ENCODE assay signal across 22 cellular contexts in genomic region chr7:5584091-5584490, GRCh38. TPM values are rescaled to one million over a fixed set of nuclear protein-coding genes. Genes with fewer than 3 reads are reported as not detected.
DNase-seq lines count a peak whose midpoint lies in the region; ATAC-seq, FAIRE-seq and TF ChIP-seq lines count a peak whose summit lies in the region.
"Had no signal": no experiment of that assay in that cellular context is flagged by ENCODE, and none has a peak within 500 bp of the region (broad histone marks: within the 10 kb centered on the region; RNA-seq: fewer than 3 reads in every experiment).

No MANE protein-coding gene starts in this region.

- H2BK20ac ChIP-seq in H1 (ENCODE audit: low read length) = no peak overlapping the region

- no peak for FAIRE-seq in H1 (lab: Jason Lieb, UNC)
- FAIRE-seq: GM12892 had no signal

- H3K79me2 ChIP-seq in H1 (ENCODE audit: control insufficient read depth in 1 of 2, insufficient read depth in 2 of 2, low read length in 2 of 2) = no peaks in the 10 kb centered on the region
- H3K79me2 ChIP-seq in smooth muscle cell (ENCODE audit: low read depth) = no peaks in the 10 kb centered on the region

- no peak overlapping the region for H3K4me3 ChIP-seq in H1 (ENCODE audit: extremely low read depth in 1 of 4, insufficient read depth in 2 of 4, low read depth in 3 of 4, low read length in 4 of 4)
- H3K4me3 ChIP-seq in mesenchymal stem cell (ENCODE audit: insufficient read depth in 1 of 2, low read depth in 1 of 2, low read length in 2 of 2) = no peak overlapping the region
- no peak overlapping the region for H3K4me3 ChIP-seq in suprapubic skin
- no peak overlapping the region for H3K4me3 ChIP-seq in smooth muscle cell

- no peak overlapping the region for H3K9ac ChIP-seq in H1 (replicated peaks in 1 of 4; ENCODE audit: extremely low read depth in 1 of 4, low read depth in 3 of 4, low read length in 3 of 4)
- H3K9ac ChIP-seq in mesenchymal stem cell (ENCODE audit: low read length) = no peak overlapping the region
- no peak overlapping the region for H3K9ac ChIP-seq in smooth muscle cell (ENCODE audit: low read depth)
- H3K9ac ChIP-seq: KMS-11 had no signal

- H3K18ac ChIP-seq in H1 (ENCODE audit: extremely low read depth, low read length) (no peak overlapping the region), mesenchymal stem cell (ENCODE audit: low read depth in 1 of 2, low read length in 2 of 2) (no peak overlapping the region)

- H3K23me2 ChIP-seq in H1 (ENCODE audit: low read depth, low read length) = no peaks in the 10 kb centered on the region

- H4K20me1 ChIP-seq in H1 (replicated peaks in 1 of 2; ENCODE audit: control insufficient read depth in 1 of 2, insufficient read depth in 2 of 2, low read length in 2 of 2) (no peaks in the 10 kb centered on the region), smooth muscle cell (ENCODE audit: low read depth) (peaks cover 4% of the 10 kb centered on the region)

- H3K14ac ChIP-seq in H1 (ENCODE audit: insufficient read length) = no peak overlapping the region
- no peak overlapping the region for H3K14ac ChIP-seq in mesenchymal stem cell (ENCODE audit: low read length in 2 of 2)

- TF ChIP-seq POLR2A in H1 (IDR thresholded peaks at IDR 0.05; ENCODE audit: control extremely low read depth in 1 of 2, low read depth in 2 of 2, low read length in 2 of 2) (no peak), suprapubic skin (IDR thresholded peaks at IDR 0.05) (no peak)

- peak; percentile 51 for ATAC-seq in HG02885 (IDR thresholded peaks at IDR 0.05; ENCODE audit: poor library complexity, unreplicated experiment)
- ATAC-seq: CD8-positive, alpha-beta T cell; Panc1 had no signal

- H3K27ac ChIP-seq in H1 (ENCODE audit: low read depth, low read length) = no peak overlapping the region
- H3K27ac ChIP-seq in mesenchymal stem cell (ENCODE audit: low read length, poor library complexity, severe bottlenecking) = no peak overlapping the region
- no peak overlapping the region for H3K27ac ChIP-seq in suprapubic skin
- no peak overlapping the region for H3K27ac ChIP-seq in smooth muscle cell (ENCODE audit: low read depth)
- H3K27ac ChIP-seq: KMS-11 had no signal

- H3F3A ChIP-seq in smooth muscle cell (ENCODE audit: low read depth) = no peaks in the 10 kb centered on the region

- H4K8ac ChIP-seq in H1 (ENCODE audit: extremely low read depth, insufficient read depth, low read length) = no peak overlapping the region
- H4K8ac ChIP-seq in mesenchymal stem cell (ENCODE audit: low read length) = no peak overlapping the region

- H4K5ac ChIP-seq in H1 (ENCODE audit: insufficient read length, low read depth, low read length) = no peak overlapping the region

- 95% methylated on average over 7 of the region's 7 CpGs; no CpG with 5 or more reads in 1 of the 2 experiments for WGBS in H1 (ENCODE audit: extremely low coverage in 1 of 2, insufficient coverage in 1 of 2, insufficient read length in 1 of 2, insufficient replicate concordance in 2 of 2, low coverage in 1 of 2, low lambda C conversion rate in 2 of 2, missing lambda C conversion rate in 1 of 2), 2 experiments
- 93% methylated on average over 7 of the region's 7 CpGs for WGBS in mesenchymal stem cell
- 72% methylated on average over 7 of the region's 7 CpGs for WGBS in suprapubic skin
- 94% methylated on average over 7 of the region's 7 CpGs for WGBS in smooth muscle cell (ENCODE audit: low lambda C conversion rate)

- no peaks in the 10 kb centered on the region for H3K79me1 ChIP-seq in H1 (ENCODE audit: low read depth, low read length)
- H3K79me1 ChIP-seq in mesenchymal stem cell (replicated peaks; ENCODE audit: low read length, poor library complexity, severe bottlenecking) = no peaks in the 10 kb centered on the region

- H3K36me3 ChIP-seq in H1 (ENCODE audit: control insufficient read depth in 2 of 4, insufficient read depth in 4 of 4, low read length in 3 of 4) (no peaks in the 10 kb centered on the region), mesenchymal stem cell (ENCODE audit: control insufficient read depth in 1 of 2, insufficient read depth in 2 of 2, low read depth in 1 of 2, low read length in 2 of 2) (no peaks in the 10 kb centered on the region), suprapubic skin (no peaks in the 10 kb centered on the region), smooth muscle cell (ENCODE audit: low read depth) (no peaks in the 10 kb centered on the region)

- POLR2A ChIA-PET in H1 (lab: Charles Lee; ENCODE audit: partially characterized antibody) = interaction anchor here (0.6 to 1.9 kb wide), 3 partner anchors 10 to 230 kb away, joined by 3 to 7 read pairs (median 3); no protein-coding TSS in a partner anchor

- no peak overlapping the region for H2AK5ac ChIP-seq in H1 (ENCODE audit: low read depth, low read length)
- no peak overlapping the region for H2AK5ac ChIP-seq in mesenchymal stem cell (ENCODE audit: low read length, severe bottlenecking)

- H3K27me3 ChIP-seq in H1 (replicated peaks in 1 of 4; ENCODE audit: control insufficient read depth in 3 of 4, extremely low read depth in 1 of 4, insufficient read depth in 3 of 4, low read length in 3 of 4) (no peaks in the 10 kb centered on the region), mesenchymal stem cell (ENCODE audit: control insufficient read depth in 1 of 2, insufficient read depth in 1 of 2, low read length in 2 of 2) (peaks cover 0 to 5% of the 10 kb centered on the region in 2 experiments), suprapubic skin (no peaks in the 10 kb centered on the region), smooth muscle cell (ENCODE audit: low read depth) (no peaks in the 10 kb centered on the region)

- H2BK12ac ChIP-seq in H1 (ENCODE audit: low read depth, low read length) = no peak overlapping the region
- H2BK12ac ChIP-seq in mesenchymal stem cell (ENCODE audit: low read length in 2 of 2) = no peak overlapping the region

- H3K4me1 ChIP-seq in H1 (replicated peaks in 1 of 4; ENCODE audit: control insufficient read depth in 3 of 4, insufficient read depth in 4 of 4, low read length in 3 of 4) (no peaks in the 10 kb centered on the region; a peak in 1 of 7 replicates), mesenchymal stem cell (ENCODE audit: control insufficient read depth, insufficient read depth, low read depth, low read length) (peaks cover 12% of the 10 kb centered on the region), suprapubic skin (peaks cover 11% of the 10 kb centered on the region), smooth muscle cell (ENCODE audit: low read depth) (no peaks in the 10 kb centered on the region)

- no peak overlapping the region for H3K56ac ChIP-seq in H1 (replicated peaks; ENCODE audit: insufficient read length, low read depth, low read length)

- CTCF ChIA-PET in H1 (lab: Charles Lee; ENCODE audit: partially characterized antibody) = interaction anchor here (1.1 to 1.3 kb wide), 4 partner anchors 81 to 119 kb away, joined by 3 to 6 read pairs (median 3); no protein-coding TSS in a partner anchor

- DNase-seq in AG20443 (ENCODE audit: low spot score) (peak; percentile 9), H1 (ENCODE audit: low read depth in 1 of 2, low spot score in 2 of 2) (no peak), mesenchymal stem cell (no peak), suprapubic skin (ENCODE audit: low spot score in 2 of 2) (no peak), smooth muscle cell (lab: John Stamatoyannopoulos, UW; ENCODE audit: unreplicated experiment) (no peak)
- no peak for DNase-seq in activated CD4-positive, CD25-positive, alpha-beta regulatory T cell (lab: John Stamatoyannopoulos, UW)
- DNase-seq: 8988T; AML-193; C1 segment of cervical spinal cord; CD8-positive, alpha-beta T cell; H9; NCI-H1092 treated with DMSO at 0.1 percent for 48 hours; NCI-H146; NCI-H2029; NCI-H2227 treated with DMSO at 0.1 percent for 48 hours; NCI-H510A; NCI-H748 treated with DMSO at 0.1 percent for 48 hours; SIG-M5 had no signal

- TF ChIP-seq CTCF in H1 (IDR thresholded peaks at IDR 0.05; ENCODE audit: control extremely low read depth in 1 of 3, insufficient read depth in 1 of 3, low read depth in 1 of 3, low read length in 3 of 3) = no peak
- TF ChIP-seq CTCF in suprapubic skin (IDR thresholded peaks at IDR 0.05) = no peak
- TF ChIP-seq CTCF in smooth muscle cell (IDR thresholded peaks at IDR 0.05; ENCODE audit: borderline replicate concordance, insufficient read depth, poor library complexity, severe bottlenecking) = no peak

- H3K23ac ChIP-seq in H1 (ENCODE audit: insufficient read length) (no peak overlapping the region), mesenchymal stem cell (ENCODE audit: low read length in 2 of 2) (no peak overlapping the region)

- H3K4me2 ChIP-seq in H1 (ENCODE audit: insufficient read depth in 1 of 2, low read depth in 2 of 2, low read length in 2 of 2) (no peak overlapping the region), mesenchymal stem cell (ENCODE audit: low read length, poor library complexity, severe bottlenecking) (no peak overlapping the region), smooth muscle cell (no peak overlapping the region)
- H3K4me2 ChIP-seq: KMS-11 had no signal

- TF ChIP-seq EP300 in H1 (IDR thresholded peaks at IDR 0.05; ENCODE audit: borderline replicate concordance in 1 of 2, low read depth in 2 of 2, low read length in 2 of 2) (no peak), suprapubic skin (IDR thresholded peaks at IDR 0.05) (no peak)

- no peak for TF ChIP-seq RAD21 in H1 (IDR thresholded peaks at IDR 0.05 in 1 of 2, conservative IDR thresholded peaks at IDR 0.05 in 1 of 2; ENCODE audit: low read depth in 2 of 2, low read length in 2 of 2)

- H3K9me3 ChIP-seq in H1 (ENCODE audit: insufficient read depth in 2 of 2, low read depth in 1 of 2, low read length in 1 of 2) (no peaks in the 10 kb centered on the region), mesenchymal stem cell (ENCODE audit: control insufficient read depth, low read length) (no peaks in the 10 kb centered on the region), suprapubic skin (no peaks in the 10 kb centered on the region), smooth muscle cell (replicated peaks; ENCODE audit: low read depth) (no peaks in the 10 kb centered on the region)

- no peak overlapping the region for H4K91ac ChIP-seq in H1 (replicated peaks; ENCODE audit: insufficient read length, low read length)
- no peak overlapping the region for H4K91ac ChIP-seq in mesenchymal stem cell (ENCODE audit: low read length)

- no peak overlapping the region for H3K4ac ChIP-seq in H1 (replicated peaks; ENCODE audit: insufficient read length, low read depth, low read length)
- H3K4ac ChIP-seq in mesenchymal stem cell (ENCODE audit: low read depth in 1 of 2, low read length in 2 of 2) = no peak overlapping the region

- H2BK5ac ChIP-seq in H1 (ENCODE audit: low read depth, low read length) (no peak overlapping the region), mesenchymal stem cell (ENCODE audit: low read depth, low read length, poor library complexity, severe bottlenecking) (no peak overlapping the region)

- H2BK120ac ChIP-seq in H1 (replicated peaks; ENCODE audit: low read depth, low read length) (no peak overlapping the region), mesenchymal stem cell (ENCODE audit: low read depth, low read length) (no peak overlapping the region)

- H2BK15ac ChIP-seq in H1 (ENCODE audit: low read length) (no peak overlapping the region), mesenchymal stem cell (ENCODE audit: low read depth, poor library complexity, severe bottlenecking) (peak overlapping the region; percentile 28)

- H2AFZ ChIP-seq in H1 (ENCODE audit: low read length) (no peak overlapping the region), mesenchymal stem cell (ENCODE audit: low read depth, low read length) (no peak overlapping the region), smooth muscle cell (ENCODE audit: low read depth) (no peak overlapping the region)

RNA-seq across cellular contexts. Expression of gene FSCN1, which starts 8.5 kb away (rescaled TPM):
- total RNA-seq in H1 (2021; fragmentation: NEBNext Ultra II Directional; extraction: Animal tissue kit (Norgen Biotek cat#: 25700)) = 300 and 304 TPM in 2 replicates
- polyA plus RNA-seq in H1 (2011; rRNA removed) = 220 and 354 TPM in 2 replicates
- polyA plus RNA-seq in H1 (2011; cell fraction: cytosol; rRNA removed) = 162 TPM
- polyA plus RNA-seq in H1 (2011; cell fraction: nucleus; rRNA removed) = 211 TPM
- 134 to 263 TPM (median 248 TPM) in 4 replicates for polyA plus RNA-seq in H1 (2012, experiment 1 of 2)
- polyA plus RNA-seq in H1 (2012, experiment 2 of 2) = 286 TPM
- 278 TPM for polyA plus RNA-seq in H1 (2013, experiment 1 of 2)
- polyA plus RNA-seq in H1 (2013, experiment 2 of 2) = 278 TPM
- 63.6 and 68.5 TPM in 2 replicates for polyA minus RNA-seq in H1 (2011; rRNA and poly(A)+ RNA removed)
- polyA minus RNA-seq in H1 (2011; cell fraction: cytosol; rRNA and poly(A)+ RNA removed) = 239 TPM
- polyA minus RNA-seq in H1 (2011; cell fraction: nucleus; rRNA and poly(A)+ RNA removed) = 150 TPM
- polyA plus RNA-seq in mesenchymal stem cell (2013, experiment 1 of 2) = 241 TPM
- polyA plus RNA-seq in mesenchymal stem cell (2013, experiment 2 of 2) = 235 TPM
- 10 to 100 TPM; 63.0 to 88.9 (median 73.2) TPM for total RNA-seq in suprapubic skin
- total RNA-seq in smooth muscle cell = 307 and 324 TPM in 2 replicates
- polyA plus RNA-seq in smooth muscle cell = 312 and 336 TPM in 2 replicates

RNA-seq across cellular contexts. Expression of gene ACTB, which starts 53.7 kb away (rescaled TPM):
- 5,193 and 5,434 TPM in 2 replicates for total RNA-seq in H1 (2021; fragmentation: NEBNext Ultra II Directional; extraction: Animal tissue kit (Norgen Biotek cat#: 25700))
- polyA plus RNA-seq in H1 (2011; rRNA removed) = 3,302 and 5,403 TPM in 2 replicates
- 2,071 TPM for polyA plus RNA-seq in H1 (2011; cell fraction: cytosol; rRNA removed)
- polyA plus RNA-seq in H1 (2011; cell fraction: nucleus; rRNA removed) = 4,500 TPM
- 6,137 to 6,485 TPM (median 6,195 TPM) in 4 replicates for polyA plus RNA-seq in H1 (2012, experiment 1 of 2)
- 10,957 TPM for polyA plus RNA-seq in H1 (2012, experiment 2 of 2)
- polyA plus RNA-seq in H1 (2013, experiment 1 of 2) = 8,552 TPM
- polyA plus RNA-seq in H1 (2013, experiment 2 of 2) = 8,467 TPM
- 2,491 and 4,199 TPM in 2 replicates for polyA minus RNA-seq in H1 (2011; rRNA and poly(A)+ RNA removed)
- 2,951 TPM for polyA minus RNA-seq in H1 (2011; cell fraction: cytosol; rRNA and poly(A)+ RNA removed)
- 2,361 TPM for polyA minus RNA-seq in H1 (2011; cell fraction: nucleus; rRNA and poly(A)+ RNA removed)
- polyA plus RNA-seq in mesenchymal stem cell (2013, experiment 1 of 2) = 10,616 TPM
- polyA plus RNA-seq in mesenchymal stem cell (2013, experiment 2 of 2) = 10,486 TPM
- total RNA-seq in suprapubic skin = 1,000 to 10,000 TPM; 1,382 to 2,494 (median 2,273) TPM
- total RNA-seq in smooth muscle cell = 4,583 and 5,789 TPM in 2 replicates
- polyA plus RNA-seq in smooth muscle cell = 15,841 and 17,804 TPM in 2 replicates
